In the genomic region with DNA sequence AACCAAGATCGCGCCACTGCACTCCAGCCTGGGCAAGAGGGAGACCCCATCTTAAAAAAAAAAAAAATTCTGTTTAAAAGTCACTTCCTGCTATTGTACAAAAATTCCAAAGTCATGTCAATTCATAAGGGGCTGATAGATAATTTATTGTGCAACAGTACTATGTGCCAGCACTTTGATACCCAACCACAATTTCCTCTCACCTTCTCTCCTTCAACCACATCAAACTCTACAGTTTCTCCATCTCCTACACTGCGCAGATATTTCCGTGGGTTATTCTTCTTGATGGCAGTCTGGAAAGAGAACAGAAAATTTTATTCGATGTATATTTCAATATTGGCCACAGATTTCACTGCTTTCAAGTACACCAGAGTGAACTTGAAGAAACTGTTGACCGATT, we compare ENCODE assay signal across 19 cellular contexts. TPM values are rescaled to one million over a fixed set of nuclear protein-coding genes. Genes with fewer than 3 reads are reported as not detected.
DNase-seq lines count a peak whose midpoint lies in the region; ATAC-seq and TF ChIP-seq lines count a peak whose summit lies in the region.
"Had no signal": no experiment of that assay in that cellular context is flagged by ENCODE, and none has a peak within 500 bp of the region (broad histone marks: within the 10 kb centered on the region; RNA-seq: fewer than 3 reads in every experiment).

No MANE protein-coding gene starts in this region.

- no peaks in the 10 kb centered on the region for H4K20me1 ChIP-seq in GM23248 (ENCODE audit: insufficient read depth)

- TF ChIP-seq CTCF in CD4-positive, alpha-beta T cell (IDR thresholded peaks at IDR 0.05), result no peak
- TF ChIP-seq CTCF in nephron progenitor cell (IDR thresholded peaks at IDR 0.05), result no peak

- in situ Hi-C loops in GM23248 (cut with MboI), result no loop called here

- no peak overlapping the region for H2AFZ ChIP-seq in GM23248

- peak overlapping the region; percentile 98 for H3K4me2 ChIP-seq in GM23248 (ENCODE audit: unreplicated experiment)

- H3K9me3 Mint-ChIP-seq in CD4-positive, alpha-beta T cell, result no peaks in the 10 kb centered on the region
- no peaks in the 10 kb centered on the region for H3K9me3 Mint-ChIP-seq in activated naive CD8-positive, alpha-beta T cell treated with anti-CD3 and anti-CD28 coated beads for 36 hours
- no peaks in the 10 kb centered on the region for H3K9me3 Mint-ChIP-seq in nephron progenitor cell

- DNase-seq in CD4-positive, alpha-beta T cell, result no peak
- DNase-seq in GM23248, result no peak
- DNase-seq in activated naive CD8-positive, alpha-beta T cell treated with anti-CD3 and anti-CD28 coated beads for 36 hours, result peak; percentile 6
- no peak for DNase-seq in nephron progenitor cell
- no peak for DNase-seq in hepatic stellate cell (ENCODE audit: low spot score)
- DNase-seq in ureter (ENCODE audit: low spot score), result no peak
- DNase-seq: activated effector memory CD4-positive, alpha-beta T cell treated with Interleukin-2 at 50 U/mL for 16 hours; brain microvascular endothelial cell; dorsolateral prefrontal cortex; KG1; left colon; NCI-H2171; NCI-H82; pancreas; Right ventricle myocardium superior had no signal

- peaks cover 96% of the 10 kb centered on the region for H3K79me2 ChIP-seq in GM23248 (ENCODE audit: insufficient read depth)

- intact Hi-C loops in CD4-positive, alpha-beta T cell (cut with DNase I, micrococcal nuclease), result no loop called here

- no peaks in the 10 kb centered on the region for H3K36me3 Mint-ChIP-seq in CD4-positive, alpha-beta T cell (ENCODE audit: low read depth)
- H3K36me3 Mint-ChIP-seq in activated naive CD8-positive, alpha-beta T cell treated with anti-CD3 and anti-CD28 coated beads for 36 hours, result peaks cover 73% of the 10 kb centered on the region
- peaks cover 45% of the 10 kb centered on the region for H3K36me3 Mint-ChIP-seq in nephron progenitor cell (ENCODE audit: low read depth)

- no peaks in the 10 kb centered on the region for H3K9me2 ChIP-seq in GM23248 (ENCODE audit: insufficient read depth)

- H3K4me1 ChIP-seq in GM23248 (ENCODE audit: insufficient read depth), result peaks cover 48% of the 10 kb centered on the region

- no peak overlapping the region for H3K4me3 ChIP-seq in GM23248
- H3K4me3 ChIP-seq: pancreas, spleen had no signal

- ATAC-seq in CD4-positive, alpha-beta T cell (ENCODE audit: poor library complexity), result peak; percentile 69
- no peak for ATAC-seq in HG02870 (IDR thresholded peaks at IDR 0.05; ENCODE audit: unreplicated experiment)
- no peak for ATAC-seq in activated CD4-positive, CD25-positive, alpha-beta regulatory T cell treated with anti-CD3 and anti-CD28 coated beads, Interleukin-2, amount 50 U/mL, for 24 hours
- ATAC-seq: left colon, pancreas had no signal

- peaks cover 14% of the 10 kb centered on the region for H3K4me1 Mint-ChIP-seq in CD4-positive, alpha-beta T cell (ENCODE audit: low read depth)
- H3K4me1 Mint-ChIP-seq in activated naive CD8-positive, alpha-beta T cell treated with anti-CD3 and anti-CD28 coated beads for 36 hours, result peaks cover 49% of the 10 kb centered on the region
- H3K4me1 Mint-ChIP-seq in nephron progenitor cell, result peaks cover 53% of the 10 kb centered on the region

- POLR2A ChIA-PET in CD4-positive, alpha-beta T cell (lab: Charles Lee), result no interaction called here

- no peaks in the 10 kb centered on the region for H3K27me3 ChIP-seq in CD4-positive, alpha-beta T cell (ENCODE audit: control insufficient read depth, insufficient read depth, low read length)
- H3K27me3 ChIP-seq in GM23248 (replicated peaks; ENCODE audit: insufficient read depth), result no peaks in the 10 kb centered on the region
- H3K27me3 ChIP-seq: brain microvascular endothelial cell, dorsolateral prefrontal cortex, pancreas, spleen had no signal

- WGBS in GM23248 (ENCODE audit: low coverage in 1 of 2, low lambda C conversion rate in 2 of 2, missing lambda C conversion rate in 2 of 2), 2 experiments, result 98% methylated on average over 6 of the region's 6 CpGs

- CTCF ChIA-PET in CD4-positive, alpha-beta T cell (lab: Charles Lee), result no interaction called here

- H3K27ac Mint-ChIP-seq in CD4-positive, alpha-beta T cell, result no peak overlapping the region
- peak overlapping the region; percentile 60 for H3K27ac Mint-ChIP-seq in activated naive CD8-positive, alpha-beta T cell treated with anti-CD3 and anti-CD28 coated beads for 36 hours
- peak overlapping the region; percentile 1 for H3K27ac Mint-ChIP-seq in nephron progenitor cell

- H3K36me3 ChIP-seq in GM23248 (ENCODE audit: low read depth), result peaks cover 49% of the 10 kb centered on the region

- peaks cover 39% of the 10 kb centered on the region for H3K27me3 Mint-ChIP-seq in CD4-positive, alpha-beta T cell
- no peaks in the 10 kb centered on the region for H3K27me3 Mint-ChIP-seq in activated naive CD8-positive, alpha-beta T cell treated with anti-CD3 and anti-CD28 coated beads for 36 hours
- H3K27me3 Mint-ChIP-seq in nephron progenitor cell (ENCODE audit: low read depth, poor library complexity), result no peaks in the 10 kb centered on the region

- H3K9ac ChIP-seq in GM23248, result no peak overlapping the region; the same call in 1 of the 2 replicates

- H3K4me3 Mint-ChIP-seq in CD4-positive, alpha-beta T cell, result no peak overlapping the region
- H3K4me3 Mint-ChIP-seq in activated naive CD8-positive, alpha-beta T cell treated with anti-CD3 and anti-CD28 coated beads for 36 hours, result no peak overlapping the region
- no peak overlapping the region for H3K4me3 Mint-ChIP-seq in nephron progenitor cell

- H3F3A ChIP-seq in GM23248 (ENCODE audit: insufficient read depth), result peaks cover 49% of the 10 kb centered on the region

- H3K9me3 ChIP-seq in CD4-positive, alpha-beta T cell (ENCODE audit: control insufficient read depth, low read length), result no peaks in the 10 kb centered on the region
- H3K9me3 ChIP-seq in GM23248 (ENCODE audit: low read depth), result no peaks in the 10 kb centered on the region
- H3K9me3 ChIP-seq: pancreas, spleen had no signal

- H3K27ac ChIP-seq in CD4-positive, alpha-beta T cell (ENCODE audit: low read depth, low read length), result no peak overlapping the region
- H3K27ac ChIP-seq in GM23248, result 0 out of 2 replicates have a peak overlapping the region, but pooled peaks have one; percentile 98
- H3K27ac ChIP-seq: brain microvascular endothelial cell, HL-60, pancreas had no signal

RNA-seq across cellular contexts. Expression of a gene that starts 7.6 kb away (rescaled TPM):
- 10 to 100 TPM; 35.9 to 37.4 TPM for total RNA-seq in CD4-positive, alpha-beta T cell
- 75.6 and 108 TPM in 2 replicates for total RNA-seq in GM23248 (2014; rRNA removed; shearing (Covaris generic))
- 215 and 216 TPM in 2 replicates for polyA plus RNA-seq in GM23248 (2016; fragmentation: Nextera tagmentation; extraction: Ambion mirVana)
- 100 to 1,000 TPM; 276 to 279 TPM for total RNA-seq in activated naive CD8-positive, alpha-beta T cell treated with anti-CD3 and anti-CD28 coated beads for 36 hours
- total RNA-seq in ureter, result 318 TPM

RNA-seq across cellular contexts. Expression of a gene that starts 41.6 kb away (rescaled TPM):
- total RNA-seq in CD4-positive, alpha-beta T cell, result not detected
- total RNA-seq in GM23248 (2014; rRNA removed; shearing (Covaris generic)), result 1.1 TPM in 1 of 2 replicates, not detected in the other
- 0.89 and 0.93 TPM in 2 replicates for polyA plus RNA-seq in GM23248 (2016; fragmentation: Nextera tagmentation; extraction: Ambion mirVana)
- under 1 TPM; 0.46 to 0.56 TPM for total RNA-seq in activated naive CD8-positive, alpha-beta T cell treated with anti-CD3 and anti-CD28 coated beads for 36 hours
- 13.2 TPM for total RNA-seq in ureter
- total RNA-seq: Right ventricle myocardium superior had no signal
